ENCODE assay signal across 8 cellular contexts in genomic region chr11:125625594-125626380, GRCh38. TPM values are rescaled to one million over a fixed set of nuclear protein-coding genes. Genes with fewer than 3 reads are reported as not detected.
DNase-seq lines count a peak whose midpoint lies in the region; ATAC-seq and TF ChIP-seq lines count a peak whose summit lies in the region.

No MANE protein-coding gene starts in this region.

- intact Hi-C loops in ascending aorta (cut with DNase I) (loop anchor here (1.0 to 10.0 kb wide), 7 partner anchors 33 to 671 kb away; partner anchors contain the start of genes CCDC15, EI24, FAM118B and FEZ1), aorta (cut with DNase I) (loop anchor here (5.0 to 10.0 kb wide), 2 partner anchors 33 to 259 kb away; partner anchors contain the start of genes HYLS1 (in 2 of the 2) and STT3A (in 1 of the 2))

- H3K4me1 Mint-ChIP-seq in T-helper 2 cell treated with Interferon-gamma antibody and Interleukin-4, amounts not matched to agents 5 μg/mL and 100 μg/mL, for 36 hours (ENCODE audit: low read depth), result peaks cover 18% of the 10 kb centered on the region

- peaks cover 39% of the 10 kb centered on the region for H3K36me3 Mint-ChIP-seq in T-helper 2 cell treated with Interferon-gamma antibody and Interleukin-4, amounts not matched to agents 5 μg/mL and 100 μg/mL, for 36 hours (ENCODE audit: low read depth)

- DNase-seq in NCI-H146 treated with DMSO at 0.1 percent for 48 hours (lab: John Stamatoyannopoulos, UW; ENCODE audit: unreplicated experiment), result peak; percentile 88
- DNase-seq in T-helper 2 cell treated with Interferon-gamma antibody and Interleukin-4, amounts not matched to agents 5 μg/mL and 100 μg/mL, for 36 hours (ENCODE audit: low spot score), result peak; percentile 88
- peak; percentile 34 to 92 for DNase-seq in ascending aorta (ENCODE audit: low spot score in 2 of 2)
- peak; percentile 66 for DNase-seq in hepatic stellate cell (ENCODE audit: low spot score)
- peak; percentile 93 to 95 for DNase-seq in aorta

- H3K36me3 ChIP-seq in ascending aorta, result peaks cover 3 to 5% of the 10 kb centered on the region in 2 donors
- H3K36me3 ChIP-seq in rectal smooth muscle tissue (ENCODE audit: control insufficient read depth, insufficient read depth, low read length), result peaks cover 5% of the 10 kb centered on the region
- H3K36me3 ChIP-seq in aorta (ENCODE audit: control insufficient read depth in 1 of 2, insufficient read depth in 2 of 2, low read length in 1 of 2), result peaks cover 0 to 3% of the 10 kb centered on the region in 2 donors

- H3K27ac ChIP-seq in ascending aorta (peak overlapping the region; percentile 88 to 95), rectal smooth muscle tissue (ENCODE audit: low read depth, low read length) (peak overlapping the region; percentile 86), aorta (ENCODE audit: low read depth in 1 of 2, low read length in 2 of 2) (peak overlapping the region; percentile 20 to 57)

- peak overlapping the region; percentile 98 for H3K27ac Mint-ChIP-seq in T-helper 2 cell treated with Interferon-gamma antibody and Interleukin-4, amounts not matched to agents 5 μg/mL and 100 μg/mL, for 36 hours

- 0% methylated on average over 54 to 60 of the region's 60 CpGs for WGBS in aorta, 2 donors

- H3K9me3 Mint-ChIP-seq in T-helper 2 cell treated with Interferon-gamma antibody and Interleukin-4, amounts not matched to agents 5 μg/mL and 100 μg/mL, for 36 hours, result no peaks in the 10 kb centered on the region

- H3K9me3 ChIP-seq in ascending aorta, result no peaks in the 10 kb centered on the region
- H3K9me3 ChIP-seq in aorta (ENCODE audit: control insufficient read depth, low read length), result no peaks in the 10 kb centered on the region

- peak overlapping the region; percentile 94 for H3K9ac ChIP-seq in rectal smooth muscle tissue (ENCODE audit: low read length)

- TF ChIP-seq CTCF in ascending aorta (IDR thresholded peaks at IDR 0.05), result no peak

- H3K27me3 Mint-ChIP-seq in T-helper 2 cell treated with Interferon-gamma antibody and Interleukin-4, amounts not matched to agents 5 μg/mL and 100 μg/mL, for 36 hours (ENCODE audit: low read depth), result no peaks in the 10 kb centered on the region

- H3K27me3 ChIP-seq in ascending aorta, result no peaks in the 10 kb centered on the region
- H3K27me3 ChIP-seq in rectal smooth muscle tissue (ENCODE audit: control insufficient read depth, insufficient read depth, low read length), result no peaks in the 10 kb centered on the region
- no peaks in the 10 kb centered on the region for H3K27me3 ChIP-seq in aorta (ENCODE audit: control insufficient read depth in 1 of 2, insufficient read depth in 2 of 2, low read length in 1 of 2)

- H3K4me3 Mint-ChIP-seq in T-helper 2 cell treated with Interferon-gamma antibody and Interleukin-4, amounts not matched to agents 5 μg/mL and 100 μg/mL, for 36 hours, result peak overlapping the region; percentile 92

- H3K4me3 ChIP-seq in ascending aorta (peak overlapping the region; percentile 65 to 68), rectal smooth muscle tissue (ENCODE audit: low read length) (peak overlapping the region; percentile 88), aorta (ENCODE audit: low read length in 2 of 2) (peak overlapping the region; percentile 45 to 62)

- H3K4me1 ChIP-seq in ascending aorta (peaks cover 0 to 17% of the 10 kb centered on the region in 2 donors), rectal smooth muscle tissue (ENCODE audit: control insufficient read depth, insufficient read depth, low read length) (peaks cover 13% of the 10 kb centered on the region), aorta (ENCODE audit: control insufficient read depth in 1 of 2, insufficient read depth in 2 of 2, low read length in 2 of 2) (peaks cover 5 to 6% of the 10 kb centered on the region in 2 donors)

- peak; percentile 91 for ATAC-seq in GM18498 (IDR thresholded peaks at IDR 0.05; ENCODE audit: unreplicated experiment)
- ATAC-seq in HG02884 (IDR thresholded peaks at IDR 0.05; ENCODE audit: unreplicated experiment), result peak; percentile 82
- ATAC-seq in aorta (ENCODE audit: low FRiP score), result peak; percentile 96

RNA-seq across cellular contexts. Expression of gene CHEK1, which starts 0.8 kb away (rescaled TPM):
- 0.21 TPM for total RNA-seq in ascending aorta
- 1 to 10 TPM; 4.3 to 6.2 TPM for total RNA-seq in aorta
- 1 to 10 TPM; 2.1 to 2.7 TPM for polyA plus RNA-seq in aorta

RNA-seq across cellular contexts. Expression of gene STT3A, which starts 33.1 kb away (rescaled TPM):
- total RNA-seq in ascending aorta (88.9 TPM), aorta (100 to 1,000 TPM; 105 to 112 TPM)
- 10 to 100 TPM; 19.8 to 61.4 TPM for polyA plus RNA-seq in aorta

RNA-seq across cellular contexts. Expression of gene ACRV1, which starts 54.9 kb away (rescaled TPM):
- total RNA-seq in ascending aorta, result not detected
- not detected for total RNA-seq in aorta
- not detected for polyA plus RNA-seq in aorta

RNA-seq across cellular contexts. Expression of gene EI24, which starts 56.5 kb away (rescaled TPM):
- total RNA-seq in ascending aorta, result 111 TPM
- total RNA-seq in aorta, result 10 to 100 TPM; 47.1 to 50.1 TPM
- 10 to 100 TPM; 55.4 to 59.7 TPM for polyA plus RNA-seq in aorta

Comparison
In these comparisons a context has a peak if more than half of its experiments do, and no peak if none do; other contexts are left out.
1. Peak in every context shown above with its lines: DNase-seq, ATAC-seq, H3K4me3 ChIP-seq and H3K27ac ChIP-seq.
2. H3K27ac ChIP-seq: peak in every context shown above with its lines; median percentile 92 in ascending aorta; 86 in rectal smooth muscle tissue; 38 in aorta.